In the genomic region with DNA sequence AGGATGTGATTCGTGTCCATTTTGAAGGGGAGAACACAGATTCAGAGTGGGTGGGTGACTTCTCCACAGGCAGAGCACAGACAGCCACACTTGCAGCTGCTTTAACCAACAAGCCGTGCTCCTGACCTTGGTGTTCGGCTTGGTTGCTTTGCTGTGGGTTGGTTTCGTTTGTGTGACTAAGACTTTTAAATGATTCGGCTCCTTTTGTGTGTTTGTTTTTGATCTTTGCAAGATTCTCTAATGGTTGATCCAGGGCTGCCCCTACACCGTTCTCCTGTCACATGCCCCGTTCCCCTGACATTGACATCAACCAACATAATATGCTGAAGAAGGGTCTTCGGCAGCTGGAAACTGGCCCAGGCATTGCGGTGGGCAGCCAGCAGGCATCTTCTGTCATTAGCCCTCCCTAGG, we compare ENCODE assay signal across 9 cellular contexts.
DNase-seq lines count a peak whose midpoint lies in the region; ATAC-seq and TF ChIP-seq lines count a peak whose summit lies in the region.
"Had no signal": no experiment of that assay in that cellular context is flagged by ENCODE, and none has a peak within 500 bp of the region (broad histone marks: within the 10 kb centered on the region; RNA-seq: fewer than 3 reads in every experiment).

No MANE protein-coding gene starts in this region.

- POLR2A ChIA-PET in activated naive CD8-positive, alpha-beta T cell treated with anti-CD3 and anti-CD28 coated beads, Interleukin-2, amount 10 ng/mL, durations not matched to agents 7 days and 5 days (lab: Charles Lee), result no interaction called here
- POLR2A ChIA-PET in CD4-positive, alpha-beta memory T cell (lab: Charles Lee; ENCODE audit: partially characterized antibody), result no interaction called here

- no peak overlapping the region for H3K27ac Mint-ChIP-seq in activated naive CD8-positive, alpha-beta T cell treated with anti-CD3 and anti-CD28 coated beads, Interleukin-2, amount 10 ng/mL, durations not matched to agents 7 days and 5 days
- peak overlapping the region in 1 of 7 donors; percentile 23 for H3K27ac Mint-ChIP-seq in CD4-positive, alpha-beta memory T cell
- no peak overlapping the region for H3K27ac Mint-ChIP-seq in CD14-positive monocyte
- H3K27ac Mint-ChIP-seq: IgD-negative memory B cell had no signal

- H3K4me1 Mint-ChIP-seq in activated naive CD8-positive, alpha-beta T cell treated with anti-CD3 and anti-CD28 coated beads, Interleukin-2, amount 10 ng/mL, durations not matched to agents 7 days and 5 days, result peaks cover 10% of the 10 kb centered on the region
- peaks cover 0 to 11% (median 7%) of the 10 kb centered on the region in 4 donors for H3K4me1 Mint-ChIP-seq in CD4-positive, alpha-beta memory T cell
- H3K4me1 Mint-ChIP-seq in CD14-positive monocyte, result peaks cover 13% of the 10 kb centered on the region

- peak; percentile 68 for ATAC-seq in HG02973 (IDR thresholded peaks at IDR 0.05; ENCODE audit: unreplicated experiment)
- peak; percentile 45 for ATAC-seq in activated naive CD8-positive, alpha-beta T cell treated with anti-CD3 and anti-CD28 coated beads, Interleukin-2, amount 10 ng/mL, durations not matched to agents 7 days and 5 days (ENCODE audit: low read depth)

- peaks cover 6% of the 10 kb centered on the region for H3K4me1 ChIP-seq in CD4-positive, alpha-beta memory T cell (ENCODE audit: insufficient read depth, low read length)

- no peaks in the 10 kb centered on the region for H3K27me3 ChIP-seq in CD4-positive, alpha-beta memory T cell (ENCODE audit: insufficient read depth, low read length)

- peak; percentile 60 for DNase-seq in activated CD4-positive, alpha-beta T cell treated with anti-CD3 and anti-CD28 coated beads for 48 hours
- no peak for DNase-seq in activated CD4-positive, alpha-beta T cell treated with anti-CD3 and anti-CD28 coated beads, Interleukin-2, amount 50 U/mL, for 4 hours
- DNase-seq in activated naive CD8-positive, alpha-beta T cell treated with anti-CD3 and anti-CD28 coated beads, Interleukin-2, amount 10 ng/mL, durations not matched to agents 7 days and 5 days, result no peak
- peak; percentile 10 to 31 for DNase-seq in stimulated activated CD8-positive, alpha-beta memory T cell treated with anti-CD3 and anti-CD28 coated beads, Interleukin-15, amount 100 ng/mL, for 48 hours (ENCODE audit: low read depth in 2 of 2)
- no peak for DNase-seq in NCI-H526 (lab: John Stamatoyannopoulos, UW)
- no peak for DNase-seq in CD4-positive, alpha-beta memory T cell
- no peak for DNase-seq in CD14-positive monocyte (ENCODE audit: low spot score)

- no peak overlapping the region for H3K27ac ChIP-seq in CD4-positive, alpha-beta memory T cell (ENCODE audit: low read depth, low read length)

- no peak for TF ChIP-seq CTCF in CD14-positive monocyte (IDR thresholded peaks at IDR 0.05)

- no peaks in the 10 kb centered on the region for H3K9me3 ChIP-seq in CD4-positive, alpha-beta memory T cell (ENCODE audit: control insufficient read depth in 1 of 2, low read length in 2 of 2)

- H3K4me3 Mint-ChIP-seq in activated naive CD8-positive, alpha-beta T cell treated with anti-CD3 and anti-CD28 coated beads, Interleukin-2, amount 10 ng/mL, durations not matched to agents 7 days and 5 days, result peak overlapping the region; percentile 43
- H3K4me3 Mint-ChIP-seq in CD4-positive, alpha-beta memory T cell, result peak overlapping the region in 3 of 8 donors; percentile 46 to 56 (median 47)
- H3K4me3 Mint-ChIP-seq in CD14-positive monocyte, result no peak overlapping the region

- no peaks in the 10 kb centered on the region for H3K9me3 Mint-ChIP-seq in activated naive CD8-positive, alpha-beta T cell treated with anti-CD3 and anti-CD28 coated beads, Interleukin-2, amount 10 ng/mL, durations not matched to agents 7 days and 5 days
- no peaks in the 10 kb centered on the region for H3K9me3 Mint-ChIP-seq in CD4-positive, alpha-beta memory T cell
- peaks cover 0 to 2% (median 0%) of the 10 kb centered on the region in 7 donors for H3K9me3 Mint-ChIP-seq in CD14-positive monocyte
- H3K9me3 Mint-ChIP-seq: IgD-negative memory B cell had no signal

- no peaks in the 10 kb centered on the region for H3K36me3 Mint-ChIP-seq in activated naive CD8-positive, alpha-beta T cell treated with anti-CD3 and anti-CD28 coated beads, Interleukin-2, amount 10 ng/mL, durations not matched to agents 7 days and 5 days
- no peaks in the 10 kb centered on the region for H3K36me3 Mint-ChIP-seq in CD4-positive, alpha-beta memory T cell
- no peaks in the 10 kb centered on the region for H3K36me3 Mint-ChIP-seq in CD14-positive monocyte

- no peak overlapping the region for H3K4me3 ChIP-seq in CD4-positive, alpha-beta memory T cell (ENCODE audit: low read length in 2 of 2)

- intact Hi-C loops in CD4-positive, alpha-beta memory T cell (cut with micrococcal nuclease), result no loop called here
- intact Hi-C loops in CD14-positive monocyte (cut with micrococcal nuclease), result no loop called here

- H3K27me3 Mint-ChIP-seq in activated naive CD8-positive, alpha-beta T cell treated with anti-CD3 and anti-CD28 coated beads, Interleukin-2, amount 10 ng/mL, durations not matched to agents 7 days and 5 days, result peaks cover 15% of the 10 kb centered on the region
- peaks cover 16 to 17% of the 10 kb centered on the region in 2 donors for H3K27me3 Mint-ChIP-seq in CD4-positive, alpha-beta memory T cell
- peaks cover 0 to 4% (median 0%) of the 10 kb centered on the region in 3 donors for H3K27me3 Mint-ChIP-seq in CD14-positive monocyte (ENCODE audit: low read depth in 3 of 3)

- CTCF ChIA-PET in CD4-positive, alpha-beta memory T cell (lab: Charles Lee; ENCODE audit: partially characterized antibody), result no interaction called here

- no peaks in the 10 kb centered on the region for H3K36me3 ChIP-seq in CD4-positive, alpha-beta memory T cell (ENCODE audit: insufficient read depth, low read length)

Comparison
In these comparisons a context has a peak if more than half of its experiments do, and no peak if none do; other contexts are left out.
1. DNase-seq: peak in activated CD4-positive, alpha-beta T cell treated with anti-CD3 and anti-CD28 coated beads for 48 hours (single experiment) and stimulated activated CD8-positive, alpha-beta memory T cell treated with anti-CD3 and anti-CD28 coated beads, Interleukin-15, amount 100 ng/mL, for 48 hours (2 of 2); none in activated CD4-positive, alpha-beta T cell treated with anti-CD3 and anti-CD28 coated beads, Interleukin-2, amount 50 U/mL, for 4 hours (0 of 2), activated naive CD8-positive, alpha-beta T cell treated with anti-CD3 and anti-CD28 coated beads, Interleukin-2, amount 10 ng/mL, durations not matched to agents 7 days and 5 days (single experiment), NCI-H526 (0 of 2), CD4-positive, alpha-beta memory T cell (0 of 5) and CD14-positive monocyte (single experiment).